Comparison of ENCODE assay signal across 1 cellular context in the genomic region with DNA sequence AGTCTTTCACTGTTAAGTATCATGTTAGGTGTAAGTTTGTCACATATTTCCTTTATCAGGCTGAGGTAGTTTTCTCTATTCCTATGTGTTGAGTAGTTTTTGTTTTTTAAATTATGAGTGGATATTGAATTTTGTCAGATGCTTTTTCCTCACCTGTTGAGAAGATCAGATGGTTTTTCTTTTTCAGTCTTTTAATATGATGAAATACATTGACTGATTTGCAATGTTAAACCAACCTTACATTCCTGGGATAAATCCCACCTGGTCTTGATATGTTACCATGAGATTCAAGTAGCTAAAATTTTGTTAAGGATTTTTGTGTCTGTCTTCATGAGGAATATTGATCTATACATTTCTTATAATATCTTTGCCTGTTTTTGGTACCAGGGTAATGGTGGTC.
A peak's percentile ranks its signal among the peaks of the same experiment; 100 is the strongest.
TF ChIP-seq lines count a peak whose summit lies in the region.

No MANE protein-coding gene starts in this region.

TF ChIP-seq in HEK293, 187 proteins besides CTCF, POLR2A, EP300 and RAD21 (continued from another document):
- TF ChIP-seq ZBTB48 (tag by site-specific recombination; IDR thresholded peaks at IDR 0.05) (no peak), ZNF302 (tag by site-specific recombination; IDR thresholded peaks at IDR 0.05; ENCODE audit: low read depth) (no peak), ZNF2 (tag by site-specific recombination; IDR thresholded peaks at IDR 0.05) (no peak), ZBTB7A (tag by site-specific recombination; IDR thresholded peaks at IDR 0.05; ENCODE audit: low read depth) (no peak), ZNF747 (tag by site-specific recombination; IDR thresholded peaks at IDR 0.05) (no peak), BCL11B (tag by site-specific recombination; IDR thresholded peaks at IDR 0.05; ENCODE audit: low read depth) (no peak), ZNF394 (tag by site-specific recombination; IDR thresholded peaks at IDR 0.05; ENCODE audit: borderline replicate concordance) (no peak), SCRT2 (tag by site-specific recombination; IDR thresholded peaks at IDR 0.05) (peak; percentile 42; the same call in 1 of the 2 replicates), ZNF202 (tag by site-specific recombination; IDR thresholded peaks at IDR 0.05; ENCODE audit: borderline replicate concordance) (no peak)
- TF ChIP-seq, protein P1, sequence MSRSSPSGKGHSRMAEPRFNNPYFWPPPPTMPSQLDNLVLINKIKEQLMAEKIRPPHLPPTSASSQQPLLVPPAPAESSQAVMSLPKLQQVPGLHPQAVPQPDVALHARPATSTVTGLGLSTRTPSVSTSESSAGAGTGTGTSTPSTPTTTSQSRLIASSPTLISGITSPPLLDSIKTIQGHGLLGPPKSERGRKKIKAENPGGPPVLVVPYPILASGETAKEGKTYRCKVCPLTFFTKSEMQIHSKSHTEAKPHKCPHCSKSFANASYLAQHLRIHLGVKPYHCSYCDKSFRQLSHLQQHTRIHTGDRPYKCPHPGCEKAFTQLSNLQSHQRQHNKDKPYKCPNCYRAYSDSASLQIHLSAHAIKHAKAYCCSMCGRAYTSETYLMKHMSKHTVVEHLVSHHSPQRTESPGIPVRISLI (tag by site-specific recombination; IDR thresholded peaks at IDR 0.05) = no peak
- TF ChIP-seq, protein P2, sequence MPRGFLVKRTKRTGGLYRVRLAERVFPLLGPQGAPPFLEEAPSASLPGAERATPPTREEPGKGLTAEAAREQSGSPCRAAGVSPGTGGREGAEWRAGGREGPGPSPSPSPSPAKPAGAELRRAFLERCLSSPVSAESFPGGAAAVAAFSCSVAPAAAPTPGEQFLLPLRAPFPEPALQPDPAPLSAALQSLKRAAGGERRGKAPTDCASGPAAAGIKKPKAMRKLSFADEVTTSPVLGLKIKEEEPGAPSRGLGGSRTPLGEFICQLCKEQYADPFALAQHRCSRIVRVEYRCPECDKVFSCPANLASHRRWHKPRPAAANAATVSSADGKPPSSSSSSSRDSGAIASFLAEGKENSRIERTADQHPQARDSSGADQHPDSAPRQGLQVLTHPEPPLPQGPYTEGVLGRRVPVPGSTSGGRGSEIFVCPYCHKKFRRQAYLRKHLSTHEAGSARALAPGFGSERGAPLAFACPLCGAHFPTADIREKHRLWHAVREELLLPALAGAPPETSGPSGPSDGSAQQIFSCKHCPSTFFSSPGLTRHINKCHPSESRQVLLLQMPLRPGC (tag by site-specific recombination; IDR thresholded peaks at IDR 0.05) = no peak
- TF ChIP-seq, protein P3, sequence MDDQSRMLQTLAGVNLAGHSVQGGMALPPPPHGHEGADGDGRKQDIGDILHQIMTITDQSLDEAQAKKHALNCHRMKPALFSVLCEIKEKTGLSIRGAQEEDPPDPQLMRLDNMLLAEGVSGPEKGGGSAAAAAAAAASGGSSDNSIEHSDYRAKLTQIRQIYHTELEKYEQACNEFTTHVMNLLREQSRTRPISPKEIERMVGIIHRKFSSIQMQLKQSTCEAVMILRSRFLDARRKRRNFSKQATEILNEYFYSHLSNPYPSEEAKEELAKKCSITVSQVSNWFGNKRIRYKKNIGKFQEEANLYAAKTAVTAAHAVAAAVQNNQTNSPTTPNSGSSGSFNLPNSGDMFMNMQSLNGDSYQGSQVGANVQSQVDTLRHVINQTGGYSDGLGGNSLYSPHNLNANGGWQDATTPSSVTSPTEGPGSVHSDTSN (CRISPR knock-in tag; IDR thresholded peaks at IDR 0.05) = no peak
- TF ChIP-seq, protein P4, sequence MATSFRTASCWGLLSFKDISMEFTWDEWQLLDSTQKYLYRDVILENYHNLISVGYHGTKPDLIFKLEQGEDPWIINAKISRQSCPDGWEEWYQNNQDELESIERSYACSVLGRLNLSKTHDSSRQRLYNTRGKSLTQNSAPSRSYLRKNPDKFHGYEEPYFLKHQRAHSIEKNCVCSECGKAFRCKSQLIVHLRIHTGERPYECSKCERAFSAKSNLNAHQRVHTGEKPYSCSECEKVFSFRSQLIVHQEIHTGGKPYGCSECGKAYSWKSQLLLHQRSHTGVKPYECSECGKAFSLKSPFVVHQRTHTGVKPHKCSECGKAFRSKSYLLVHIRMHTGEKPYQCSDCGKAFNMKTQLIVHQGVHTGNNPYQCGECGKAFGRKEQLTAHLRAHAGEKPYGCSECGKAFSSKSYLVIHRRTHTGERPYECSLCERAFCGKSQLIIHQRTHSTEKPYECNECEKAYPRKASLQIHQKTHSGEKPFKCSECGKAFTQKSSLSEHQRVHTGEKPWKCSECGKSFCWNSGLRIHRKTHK (tag by site-specific recombination; IDR thresholded peaks at IDR 0.05) = no peak
